8 cellular contexts compared by ENCODE assay signal in genomic region chr10:21675157-21675796, GRCh38.
DNase-seq lines count a peak whose midpoint lies in the region; ATAC-seq and TF ChIP-seq lines count a peak whose summit lies in the region.

No MANE protein-coding gene starts in this region.

- CTCF ChIA-PET in activated naive CD4-positive, alpha-beta T cell treated with anti-CD3 and anti-CD28 coated beads, Interleukin-2, amount 10 ng/mL, durations not matched to agents 7 days and 5 days (lab: Charles Lee), result interaction anchor here (1.0 kb wide), 1 partner anchor 69 kb away, joined by 3 read pairs; no protein-coding TSS in a partner anchor

- peak; percentile 62 for ATAC-seq in GM18868 (IDR thresholded peaks at IDR 0.05; ENCODE audit: unreplicated experiment)
- no peak for ATAC-seq in GM21390 (IDR thresholded peaks at IDR 0.05; ENCODE audit: unreplicated experiment)

- no peak for TF ChIP-seq POLR2A in lower leg skin (IDR thresholded peaks at IDR 0.05)

- no CpG with 5 or more reads among the region's 2 CpGs for WGBS in iPS DF 6.9 (ENCODE audit: insufficient coverage, insufficient read length)
- 79 to 83% methylated on average over 2 of the region's 2 CpGs for WGBS in lower leg skin, 2 donors

- no peak overlapping the region for H3K4me3 Mint-ChIP-seq in activated naive CD4-positive, alpha-beta T cell treated with anti-CD3 and anti-CD28 coated beads, Interleukin-2, amount 10 ng/mL, durations not matched to agents 7 days and 5 days

- H3K27me3 Mint-ChIP-seq in activated naive CD4-positive, alpha-beta T cell treated with anti-CD3 and anti-CD28 coated beads, Interleukin-2, amount 10 ng/mL, durations not matched to agents 7 days and 5 days, result no peaks in the 10 kb centered on the region

- peaks cover 4% of the 10 kb centered on the region for H3K4me1 Mint-ChIP-seq in activated naive CD4-positive, alpha-beta T cell treated with anti-CD3 and anti-CD28 coated beads, Interleukin-2, amount 10 ng/mL, durations not matched to agents 7 days and 5 days

- H3K27ac Mint-ChIP-seq in activated naive CD4-positive, alpha-beta T cell treated with anti-CD3 and anti-CD28 coated beads, Interleukin-2, amount 10 ng/mL, durations not matched to agents 7 days and 5 days, result no peak overlapping the region

- no peak for TF ChIP-seq CTCF in lower leg skin (IDR thresholded peaks at IDR 0.05)

- H3K4me1 ChIP-seq in iPS DF 6.9 (ENCODE audit: control insufficient read depth, insufficient read depth, low read length), result peaks cover 1% of the 10 kb centered on the region; the same call in 1 of the 2 replicates

- no peaks in the 10 kb centered on the region for H3K9me3 Mint-ChIP-seq in activated naive CD4-positive, alpha-beta T cell treated with anti-CD3 and anti-CD28 coated beads, Interleukin-2, amount 10 ng/mL, durations not matched to agents 7 days and 5 days

- intact Hi-C loops in lower leg skin (cut with DNase I; ENCODE audit: low total_unique reads), result no loop called here

- H3K9me3 ChIP-seq in iPS DF 6.9 (ENCODE audit: control insufficient read depth, insufficient read depth, low read length), result no peaks in the 10 kb centered on the region

- H3K27me3 ChIP-seq in iPS DF 6.9 (ENCODE audit: control insufficient read depth, insufficient read depth, low read length), result no peaks in the 10 kb centered on the region

- H3K36me3 Mint-ChIP-seq in activated naive CD4-positive, alpha-beta T cell treated with anti-CD3 and anti-CD28 coated beads, Interleukin-2, amount 10 ng/mL, durations not matched to agents 7 days and 5 days, result peaks cover 19% of the 10 kb centered on the region

- no peak overlapping the region for H3K27ac ChIP-seq in iPS DF 6.9 (ENCODE audit: low read length)

- peak; percentile 36 for DNase-seq in CD1c-positive myeloid dendritic cell (ENCODE audit: extremely low spot score)
- peak; percentile 6 for DNase-seq in NCI-H2227 treated with DMSO at 0.1 percent for 48 hours (lab: John Stamatoyannopoulos, UW)
- peak; percentile 42 for DNase-seq in activated naive CD4-positive, alpha-beta T cell treated with anti-CD3 and anti-CD28 coated beads, Interleukin-2, amount 10 ng/mL, durations not matched to agents 7 days and 5 days
- DNase-seq in iPS DF 6.9 (ENCODE audit: low read depth, low spot score), result peak; percentile 22
- DNase-seq in stimulated activated CD4-positive, alpha-beta T cell treated with anti-CD3 and anti-CD28 coated beads, TNF-alpha, amount 100 ng/mL, for 4 hours (ENCODE audit: low read depth in 3 of 3), result peak in 2 of 3 experiments; percentile 4 to 7
- DNase-seq in lower leg skin (ENCODE audit: low spot score in 2 of 2), result no peak

- no peaks in the 10 kb centered on the region for H3K36me3 ChIP-seq in iPS DF 6.9 (ENCODE audit: control insufficient read depth, insufficient read depth, low read length)

- H3K4me3 ChIP-seq in iPS DF 6.9 (ENCODE audit: low read length) (no peak overlapping the region), lower leg skin (ENCODE audit: low read depth, poor library complexity, severe bottlenecking) (no peak overlapping the region)

Comparison
In these comparisons a context has a peak if more than half of its experiments do, and no peak if none do; other contexts are left out.
1. DNase-seq: peak in CD1c-positive myeloid dendritic cell (single experiment), NCI-H2227 treated with DMSO at 0.1 percent for 48 hours (single experiment), activated naive CD4-positive, alpha-beta T cell treated with anti-CD3 and anti-CD28 coated beads, Interleukin-2, amount 10 ng/mL, durations not matched to agents 7 days and 5 days (single experiment), iPS DF 6.9 (single experiment) and stimulated activated CD4-positive, alpha-beta T cell treated with anti-CD3 and anti-CD28 coated beads, TNF-alpha, amount 100 ng/mL, for 4 hours (2 of 3); none in lower leg skin (0 of 2).